In the genomic region with DNA sequence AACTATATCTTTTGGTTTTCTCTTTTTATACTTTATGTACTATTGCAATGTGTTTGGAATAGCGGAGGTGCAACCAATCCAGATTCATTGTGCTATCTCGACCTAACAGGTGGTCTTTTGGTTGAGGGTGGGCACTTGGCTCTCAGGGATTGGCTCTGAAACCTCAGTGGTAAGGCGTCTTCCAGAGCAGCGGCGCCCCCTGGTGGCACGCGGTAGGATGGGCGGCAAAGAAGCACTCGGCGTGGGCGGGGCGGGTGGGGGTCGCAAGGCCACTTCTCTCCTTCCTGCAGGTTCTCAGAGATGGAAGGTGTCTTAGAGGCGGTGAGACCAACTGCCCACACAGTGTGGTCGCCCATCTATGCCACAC, we compare ENCODE assay signal across 9 cellular contexts. TPM values are rescaled to one million over a fixed set of nuclear protein-coding genes. Genes with fewer than 3 reads are reported as not detected.
DNase-seq lines count a peak whose midpoint lies in the region; ATAC-seq, FAIRE-seq and TF ChIP-seq lines count a peak whose summit lies in the region.
"Had no signal": no experiment of that assay in that cellular context is flagged by ENCODE, and none has a peak within 500 bp of the region (broad histone marks: within the 10 kb centered on the region; RNA-seq: fewer than 3 reads in every experiment).

No MANE protein-coding gene starts in this region.

- no peaks in the 10 kb centered on the region for H3K27me3 ChIP-seq in BE2C
- H3K27me3 ChIP-seq in Panc1 (ENCODE audit: control insufficient read depth, insufficient read depth, low read length): peaks cover 2% of the 10 kb centered on the region
- no peaks in the 10 kb centered on the region for H3K27me3 ChIP-seq in suprapubic skin

- WGBS in suprapubic skin: 5% methylated on average over 7 of the region's 15 CpGs

- in situ Hi-C loops in Panc1 (cut with HindIII; ENCODE audit: low pct_unique_long_range_greater_than_20kb, low sequenced_read_pairs): no loop called here

- H3K36me3 Mint-ChIP-seq in activated T-helper 17 cell treated with anti-CD3 and anti-CD28 coated beads, Interleukin-2, amount 50 U/mL, for 72 hours (ENCODE audit: low read depth): no peaks in the 10 kb centered on the region

- DNase-seq in BE2C (peak; percentile 84), GM19239 (ENCODE audit: insufficient read length, low spot score) (peak; percentile 57), HK-2 (ENCODE audit: unreplicated experiment) (peak; percentile 61), Panc1 (ENCODE audit: low read depth, low spot score) (no peak), foreskin fibroblast (peak in 1 of 2 donors; percentile 75), nucleus accumbens (lab: John Stamatoyannopoulos, UW) (peak in 48 of 56 donors; percentile 11 to 85 (median 56)), suprapubic skin (ENCODE audit: low spot score in 2 of 2) (peak; percentile 76 to 86)

- TF ChIP-seq EP300 in suprapubic skin (IDR thresholded peaks at IDR 0.05): no peak

- H3K4me3 ChIP-seq in BE2C (ENCODE audit: low read depth, low read length) (peak overlapping the region; percentile 56), Panc1 (ENCODE audit: low read depth in 2 of 2, low read length in 2 of 2) (peak overlapping the region; percentile 45 to 67), foreskin fibroblast (ENCODE audit: low read depth in 1 of 2, low read length in 2 of 2) (peak overlapping the region; percentile 54 to 65), suprapubic skin (peak overlapping the region; percentile 52)

- no peaks in the 10 kb centered on the region for H3K27me3 Mint-ChIP-seq in activated T-helper 17 cell treated with anti-CD3 and anti-CD28 coated beads, Interleukin-2, amount 50 U/mL, for 72 hours

- H3K4me1 ChIP-seq in BE2C (no peaks in the 10 kb centered on the region), Panc1 (ENCODE audit: control insufficient read depth, insufficient read depth, low read length) (peaks cover 4% of the 10 kb centered on the region; the same call in 1 of the 2 replicates), suprapubic skin (peaks cover 7% of the 10 kb centered on the region)

- CTCF ChIA-PET in Panc1 (lab: Charles Lee): interaction anchor here (0.6 to 3.6 kb wide), 13 partner anchors 21 to 1867 kb away, joined by 3 to 58 read pairs (median 4); a partner anchor contains a TSS

- intact Hi-C loops in Panc1 (cut with micrococcal nuclease; ENCODE audit: unreplicated experiment): loop anchor here (1.0 to 5.0 kb wide), 3 partner anchors 61 to 1007 kb away; no protein-coding TSS in a partner anchor

- H3K9me3 Mint-ChIP-seq in activated T-helper 17 cell treated with anti-CD3 and anti-CD28 coated beads, Interleukin-2, amount 50 U/mL, for 72 hours: no peaks in the 10 kb centered on the region

- peaks cover 11% of the 10 kb centered on the region for H3K4me1 Mint-ChIP-seq in activated T-helper 17 cell treated with anti-CD3 and anti-CD28 coated beads, Interleukin-2, amount 50 U/mL, for 72 hours

- H3K36me3 ChIP-seq in BE2C (no peaks in the 10 kb centered on the region), Panc1 (ENCODE audit: control insufficient read depth, insufficient read depth, low read length) (no peaks in the 10 kb centered on the region), suprapubic skin (no peaks in the 10 kb centered on the region)

- ATAC-seq in Panc1: peak; percentile 84
- ATAC-seq in activated T-helper 17 cell treated with anti-CD3 and anti-CD28 coated beads, Interleukin-2, amount 50 U/mL, for 72 hours (replicated peaks): peak; percentile 63

- no peaks in the 10 kb centered on the region for H3K9me3 ChIP-seq in BE2C
- no peaks in the 10 kb centered on the region for H3K9me3 ChIP-seq in Panc1 (ENCODE audit: control insufficient read depth, insufficient read depth, low read depth, low read length)
- no peaks in the 10 kb centered on the region for H3K9me3 ChIP-seq in suprapubic skin

- TF ChIP-seq CTCF in BE2C (IDR thresholded peaks at IDR 0.05; ENCODE audit: low read depth, low read length) (peak; percentile 72), Panc1 (IDR thresholded peaks at IDR 0.05) (peak; percentile 93), foreskin fibroblast (IDR thresholded peaks at IDR 0.05; ENCODE audit: low read depth, low read length) (peak; percentile 67), suprapubic skin (IDR thresholded peaks at IDR 0.05) (peak; percentile 8 to 82)

- POLR2A ChIA-PET in Panc1 (lab: Charles Lee): no interaction called here

- TF ChIP-seq POLR2A in suprapubic skin (IDR thresholded peaks at IDR 0.05): no peak

- H3K27ac Mint-ChIP-seq in activated T-helper 17 cell treated with anti-CD3 and anti-CD28 coated beads, Interleukin-2, amount 50 U/mL, for 72 hours: no peak overlapping the region

- peak; percentile 35 for FAIRE-seq in GM19239 (lab: Jason Lieb, UNC)

- H3K27ac ChIP-seq in Panc1 (ENCODE audit: low read length): no peak overlapping the region
- no peak overlapping the region for H3K27ac ChIP-seq in suprapubic skin

- H3K4me3 Mint-ChIP-seq in activated T-helper 17 cell treated with anti-CD3 and anti-CD28 coated beads, Interleukin-2, amount 50 U/mL, for 72 hours: peak overlapping the region; percentile 89

- BruUV-seq in Panc1 (replicated peaks; lab: Mats Ljungman, UMichigan): no TSS peak

RNA-seq across cellular contexts. Expression of a gene that starts 19.2 kb away (rescaled TPM):
- polyA plus RNA-seq in BE2C (2012; ENCODE audit: insufficient read depth, insufficient read length, low read depth): not detected
- not detected for total RNA-seq in Panc1 (2021; ENCODE audit: unreplicated experiment)
- not detected for polyA plus RNA-seq in Panc1 (2012; ENCODE audit: insufficient read length)
- total RNA-seq in activated T-helper 17 cell treated with anti-CD3 and anti-CD28 coated beads, Interleukin-2, amount 50 U/mL, for 72 hours: not detected
- total RNA-seq in suprapubic skin: not detected
- total RNA-seq: T-helper 1 cell treated with Interleukin-12 subunit alpha and Interleukin-12 subunit beta and Interleukin-4 antibody, amounts not matched to agents 30 ng/mL and 1 ng/mL, for 36 hours had no signal

RNA-seq across cellular contexts. Expression of a gene that starts 53.7 kb away (rescaled TPM):
- 101 TPM for polyA plus RNA-seq in BE2C (2012; ENCODE audit: insufficient read depth, insufficient read length, low read depth)
- total RNA-seq in Panc1 (2021; ENCODE audit: unreplicated experiment): 64.2 TPM
- polyA plus RNA-seq in Panc1 (2012; ENCODE audit: insufficient read length): 54.2 TPM
- total RNA-seq in activated T-helper 17 cell treated with anti-CD3 and anti-CD28 coated beads, Interleukin-2, amount 50 U/mL, for 72 hours: 10 to 100 TPM; 24.1 to 31.0 TPM
- 10 to 100 TPM; 22.1 to 39.2 (median 32.5) TPM for total RNA-seq in suprapubic skin
